21 cellular contexts compared by ENCODE assay signal in genomic region chr20:7136886-7137285, GRCh38.
DNase-seq lines count a peak whose midpoint lies in the region; ATAC-seq, FAIRE-seq and TF ChIP-seq lines count a peak whose summit lies in the region.
"Had no signal": no experiment of that assay in that cellular context is flagged by ENCODE, and none has a peak within 500 bp of the region (broad histone marks: within the 10 kb centered on the region; RNA-seq: fewer than 3 reads in every experiment).

No MANE protein-coding gene starts in this region.

- TF ChIP-seq CTCF in GM12878 (IDR thresholded peaks at IDR 0.05 in 2 of 3, conservative IDR thresholded peaks at IDR 0.05 in 1 of 3; ENCODE audit: control insufficient read depth in 2 of 3, extremely low read depth in 1 of 3, insufficient read depth in 1 of 3, low read depth in 3 of 3, low read length in 3 of 3), result no peak

- no peaks in the 10 kb centered on the region for H3K36me3 ChIP-seq in GM12878 (ENCODE audit: control insufficient read depth in 2 of 2, insufficient read depth in 2 of 2, low read length in 1 of 2)
- H3K36me3 ChIP-seq: BLaER1 treated with 17β-estradiol and CSF1 and Interleukin-3, amounts not matched to agents 10 nM and 100 nM had no signal

- no peaks in the 10 kb centered on the region for H3K27me3 ChIP-seq in GM12878 (replicated peaks in 1 of 2; ENCODE audit: control insufficient read depth in 2 of 2, insufficient read depth in 2 of 2, low read length in 1 of 2)
- H3K27me3 ChIP-seq: BLaER1 treated with 17β-estradiol and CSF1 and Interleukin-3, amounts not matched to agents 10 nM and 100 nM had no signal

- in situ Hi-C loops in GM12878 (cut with MboI), result no loop called here

- no peak for TF ChIP-seq EP300 in GM12878 (IDR thresholded peaks at IDR 0.05; ENCODE audit: borderline replicate concordance in 1 of 2, control insufficient read depth in 1 of 2, low read depth in 2 of 2, low read length in 2 of 2)

- H3K27ac ChIP-seq in GM12878 (ENCODE audit: control insufficient read depth, insufficient read depth), result no peak overlapping the region
- H3K27ac ChIP-seq: BLaER1 treated with 17β-estradiol and CSF1 and Interleukin-3, amounts not matched to agents 10 nM and 100 nM had no signal

- POLR2A ChIA-PET in GM12878 (lab: Charles Lee), result no interaction called here

- 5% methylated on average over 1 of the region's 1 CpG for WGBS in GM12878 (ENCODE audit: insufficient coverage, insufficient replicate concordance, low lambda C conversion rate, missing lambda C conversion rate)

- H2AFZ ChIP-seq in GM12878 (ENCODE audit: control insufficient read depth, low read depth, low read length), result no peak overlapping the region

- H4K20me1 ChIP-seq in GM12878 (ENCODE audit: control insufficient read depth, insufficient read depth), result no peaks in the 10 kb centered on the region
- H4K20me1 ChIP-seq: BLaER1 treated with 17β-estradiol and CSF1 and Interleukin-3, amounts not matched to agents 10 nM and 100 nM had no signal

- RAD21 ChIA-PET in GM12878 (lab: Charles Lee; ENCODE audit: unreplicated experiment), result interaction anchor here (0.6 kb wide), 1 partner anchor 564 kb away, joined by 3 read pairs; no protein-coding TSS in a partner anchor

- no peaks in the 10 kb centered on the region for H3K9me3 ChIP-seq in GM12878 (replicated peaks; ENCODE audit: control insufficient read depth, insufficient read depth, low read length)
- H3K9me3 ChIP-seq: BLaER1 treated with 17β-estradiol and CSF1 and Interleukin-3, amounts not matched to agents 10 nM and 100 nM had no signal

- H3K4me2 ChIP-seq in GM12878 (ENCODE audit: control insufficient read depth, insufficient read depth), result no peak overlapping the region

- ATAC-seq in GM18909 (IDR thresholded peaks at IDR 0.05; ENCODE audit: poor library complexity, unreplicated experiment), result peak; percentile 38
- ATAC-seq in HG02981 (IDR thresholded peaks at IDR 0.05; ENCODE audit: unreplicated experiment), result peak; percentile 35
- ATAC-seq in GM12878, result peak; percentile 69
- ATAC-seq: CD8-positive, alpha-beta T cell; K562 had no signal

- H3K79me2 ChIP-seq in GM12878 (ENCODE audit: control insufficient read depth, insufficient read depth, low read length), result no peaks in the 10 kb centered on the region

- H3K4me3 ChIP-seq in GM12878, result no peak overlapping the region
- H3K4me3 ChIP-seq: BLaER1 treated with 17β-estradiol and CSF1 and Interleukin-3, amounts not matched to agents 10 nM and 100 nM; K562 had no signal

- TF ChIP-seq POLR2A in GM12878 (IDR thresholded peaks at IDR 0.05; ENCODE audit: low read depth, low read length), result no peak

- no peaks in the 10 kb centered on the region for H3K4me1 ChIP-seq in GM12878 (ENCODE audit: control insufficient read depth, insufficient read depth, low read length)

- intact Hi-C loops in GM12878 (cut with micrococcal nuclease; ENCODE audit: unreplicated experiment), result no loop called here

- CTCF ChIA-PET in GM12878 (lab: Yijun Ruan, JAX), result interaction anchor here (1.0 to 1.3 kb wide), 2 partner anchors 9 to 106 kb away, joined by 4 to 5 read pairs; no protein-coding TSS in a partner anchor

- H3K9ac ChIP-seq in GM12878 (ENCODE audit: control insufficient read depth, insufficient read depth, low read length), result no peak overlapping the region
- H3K9ac ChIP-seq: BLaER1 treated with 17β-estradiol and CSF1 and Interleukin-3, amounts not matched to agents 10 nM and 100 nM had no signal

- SMC1A ChIA-PET in GM12878 (lab: Charles Lee; ENCODE audit: uncharacterized antibody, unreplicated experiment), result interaction anchor here (1.0 to 1.4 kb wide), 5 partner anchors 10 to 137 kb away, joined by 3 to 4 read pairs (median 3); no protein-coding TSS in a partner anchor

- no peak for FAIRE-seq in GM12878 (lab: Jason Lieb, UNC)
- FAIRE-seq: GM12891, H1, HTR-8/SVneo, K562 had no signal

- TF ChIP-seq RAD21 in GM12878 (IDR thresholded peaks at IDR 0.05; ENCODE audit: insufficient read depth, low read depth, low read length), result no peak

- no peak for DNase-seq in GM12878 (ENCODE audit: low read depth, low spot score)
- peak; percentile 71 for DNase-seq in kidney tubule cell (ENCODE audit: low spot score)
- DNase-seq in iPS-NIHi7 (ENCODE audit: extremely low spot score), result no peak
- no peak for DNase-seq in GM19240 (ENCODE audit: insufficient read length, low spot score)
- DNase-seq in Ammon's horn (ENCODE audit: low spot score), result no peak
- DNase-seq: 8988T; Calu3; CD8-positive, alpha-beta T cell; DMS 273 treated with DMSO at 0.1 percent for 48 hours; DMS53; DND-41; EL; H9; IMR-90 had no signal

- no TSS peak for BruUV-seq in GM12878 (replicated peaks; lab: Mats Ljungman, UMichigan)

TF ChIP-seq in GM12878, 131 proteins besides CTCF, POLR2A, EP300 and RAD21:
- no peak for TF ChIP-seq ZBTB4 (CRISPR knock-in tag; IDR thresholded peaks at IDR 0.05)
- peak in 1 of 2 experiments; percentile 1; a peak in 1 of 4 replicates for TF ChIP-seq IKZF2 (IDR thresholded peaks at IDR 0.05)
- TF ChIP-seq RUNX3 (IDR thresholded peaks at IDR 0.05; ENCODE audit: low read length), result no peak
- peak; percentile 23; the same call in 1 of the 2 replicates for TF ChIP-seq MTA2 (IDR thresholded peaks at IDR 0.05; ENCODE audit: low read depth)
- peak; percentile 33; the same call in 1 of the 2 replicates for TF ChIP-seq ZNF217 (IDR thresholded peaks at IDR 0.05)
- TF ChIP-seq PML (IDR thresholded peaks at IDR 0.05; ENCODE audit: low read length), result no peak
TF ChIP-seq in GM12878: peak in this region for 3.
